ENCODE assay signal across 15 cellular contexts in genomic region chr10:94343159-94343558, GRCh38. TPM values are rescaled to one million over a fixed set of nuclear protein-coding genes. Genes with fewer than 3 reads are reported as not detected.
"Had no signal": no experiment of that assay in that cellular context is flagged by ENCODE, and none has a peak within 500 bp of the region (broad histone marks: within the 10 kb centered on the region; RNA-seq: fewer than 3 reads in every experiment).

No MANE protein-coding gene starts in this region.

- H3K27ac ChIP-seq: esophagus muscularis mucosa, psoas muscle, skin epidermis, stomach had no signal

- H3K27me3 ChIP-seq: esophagus muscularis mucosa, stomach had no signal

- H3K9me3 ChIP-seq: esophagus muscularis mucosa, psoas muscle, stomach had no signal

- DNase-seq: activated CD4-positive, alpha-beta memory T cell treated with anti-CD3 and anti-CD28 coated beads, Interleukin-2, amount 10 ng/mL, durations not matched to agents 7 days and 5 days; activated CD4-positive, alpha-beta T cell treated with anti-CD3 and anti-CD28 coated beads for 48 hours; activated CD4-positive, CD25-positive, alpha-beta regulatory T cell; activated naive CD4-positive, alpha-beta T cell treated with anti-CD3 and anti-CD28 coated beads for 36 hours; activated T-cell treated with anti-CD3 and anti-CD28 coated beads, Interleukin-2, amount 50 U/mL, for 24 hours; aorta; effector CD8-positive, alpha-beta T cell; immature natural killer cell; left ventricle myocardium superior; naive thymus-derived CD8-positive, alpha-beta T cell; psoas muscle; right cardiac atrium; stomach had no signal

- H3K4me1 ChIP-seq: esophagus muscularis mucosa, psoas muscle, stomach had no signal

- ATAC-seq: left ventricle myocardium superior; naive thymus-derived CD8-positive, alpha-beta T cell; right cardiac atrium had no signal

- H3K4me3 ChIP-seq: esophagus muscularis mucosa, psoas muscle, skin epidermis, stomach had no signal

RNA-seq across cellular contexts. Expression of gene TBC1D12, which starts 59.2 kb away (rescaled TPM):
- polyA plus RNA-seq: naive thymus-derived CD8-positive, alpha-beta T cell had no signal
